In genomic region chr6:39934060-39934757, GRCh38 we compare ENCODE assay signal across 1 cellular context.
A peak's percentile ranks its signal among the peaks of the same experiment; 100 is the strongest.
TF ChIP-seq lines count a peak whose summit lies in the region.

TSS of gene MOCS1 (minus strand) at chr6:39934462. CDS start at chr6:39934417, 45 bp downstream.

TF ChIP-seq in HepG2, 621 proteins besides CTCF, POLR2A, EP300 and RAD21 (continued from another document and continues in another):
- TF ChIP-seq TFDP2 (CRISPR knock-in tag; IDR thresholded peaks at IDR 0.05) (peak; percentile 68), ZSCAN30 (CRISPR knock-in tag; IDR thresholded peaks at IDR 0.05) (no peak), KDM1A (CRISPR knock-in tag; IDR thresholded peaks at IDR 0.05) (no peak), ZNF614 (CRISPR knock-in tag; IDR thresholded peaks at IDR 0.05; ENCODE audit: borderline replicate concordance) (peak; percentile 38; the same call in 1 of the 2 replicates), ZNF790 (CRISPR knock-in tag; IDR thresholded peaks at IDR 0.05; ENCODE audit: borderline replicate concordance) (no peak), RARA (CRISPR knock-in tag; IDR thresholded peaks at IDR 0.05) (peak; percentile 50; the same call in 1 of the 2 replicates), ZBTB44 (CRISPR knock-in tag; IDR thresholded peaks at IDR 0.05) (0 out of 2 replicates have a peak, but pooled peaks have one; percentile 26), ZNF615 (CRISPR knock-in tag; IDR thresholded peaks at IDR 0.05; ENCODE audit: borderline replicate concordance) (no peak), ZSCAN29 (CRISPR knock-in tag; conservative IDR thresholded peaks at IDR 0.05) (no peak), KLF15 (CRISPR knock-in tag; IDR thresholded peaks at IDR 0.05; ENCODE audit: borderline replicate concordance) (peak; percentile 96; the same call in 1 of the 2 replicates), ZBTB39 (CRISPR knock-in tag; IDR thresholded peaks at IDR 0.05) (no peak), ZFP82 (CRISPR knock-in tag; IDR thresholded peaks at IDR 0.05; ENCODE audit: borderline replicate concordance) (no peak), NCOA5 (CRISPR knock-in tag; IDR thresholded peaks at IDR 0.05) (no peak), KMT2A (CRISPR knock-in tag; IDR thresholded peaks at IDR 0.05) (peak; percentile 77), FOXK1 (CRISPR knock-in tag; IDR thresholded peaks at IDR 0.05; ENCODE audit: borderline replicate concordance, low read depth) (peak; percentile 31), HIVEP1 (CRISPR knock-in tag; IDR thresholded peaks at IDR 0.05) (peak; percentile 62; the same call in 1 of the 2 replicates), TSC22D2 (CRISPR knock-in tag; IDR thresholded peaks at IDR 0.05; ENCODE audit: borderline replicate concordance) (peak; percentile 27; the same call in 1 of the 2 replicates), TEAD3 (CRISPR knock-in tag; optimal IDR thresholded peaks at IDR 0.05; ENCODE audit: borderline replicate concordance) (peak; percentile 38), MXD3 (CRISPR knock-in tag; IDR thresholded peaks at IDR 0.05) (peak; percentile 77; the same call in 1 of the 2 replicates), ZNF883 (CRISPR knock-in tag; IDR thresholded peaks at IDR 0.05; ENCODE audit: not compliant biosample characterization) (peak; percentile 79), ZKSCAN1 (IDR thresholded peaks at IDR 0.05; ENCODE audit: low read length) (no peak), GATA4 (IDR thresholded peaks at IDR 0.05; ENCODE audit: borderline replicate concordance, low read depth) (peak; percentile 80), NFE2 (CRISPR knock-in tag; IDR thresholded peaks at IDR 0.05) (no peak), ZNF775 (CRISPR knock-in tag; IDR thresholded peaks at IDR 0.05; ENCODE audit: borderline replicate concordance) (no peak), ZNF879 (CRISPR knock-in tag; IDR thresholded peaks at IDR 0.05) (peak; percentile 82), DBP (CRISPR knock-in tag; IDR thresholded peaks at IDR 0.05; ENCODE audit: not compliant biosample characterization) (no peak), ZNF747 (CRISPR knock-in tag; IDR thresholded peaks at IDR 0.05; ENCODE audit: borderline replicate concordance) (peak; percentile 41; the same call in 1 of the 2 replicates), CSRNP1 (CRISPR knock-in tag; IDR thresholded peaks at IDR 0.05) (peak; percentile 61; the same call in 1 of the 2 replicates), ZNF800 (CRISPR knock-in tag; IDR thresholded peaks at IDR 0.05) (0 out of 2 replicates have a peak, but pooled peaks have one; percentile 31), CEBPG (CRISPR knock-in tag; IDR thresholded peaks at IDR 0.05) (no peak), NRL (CRISPR knock-in tag; IDR thresholded peaks at IDR 0.05; ENCODE audit: borderline replicate concordance) (peak; percentile 60), RXRB (CRISPR knock-in tag; IDR thresholded peaks at IDR 0.05; ENCODE audit: borderline replicate concordance) (peak; percentile 59; the same call in 1 of the 2 replicates), KDM5B (CRISPR knock-in tag; IDR thresholded peaks at IDR 0.05; ENCODE audit: borderline replicate concordance) (peak; percentile 69; the same call in 1 of the 2 replicates), EHMT2 (IDR thresholded peaks at IDR 0.05; ENCODE audit: borderline replicate concordance, low read depth, low read length) (no peak), ZGPAT (CRISPR knock-in tag; IDR thresholded peaks at IDR 0.05) (peak; percentile 88; the same call in 1 of the 2 replicates), ZNF205 (CRISPR knock-in tag; IDR thresholded peaks at IDR 0.05) (0 out of 2 replicates have a peak, but pooled peaks have one; percentile 63), MED13 (CRISPR knock-in tag; IDR thresholded peaks at IDR 0.05) (peak; percentile 66; the same call in 1 of the 2 replicates), SOX6 (IDR thresholded peaks at IDR 0.05) (no peak), SOX6 (CRISPR knock-in tag; IDR thresholded peaks at IDR 0.05) (0 out of 2 replicates have a peak, but pooled peaks have one; percentile 11), ZNF234 (CRISPR knock-in tag; conservative IDR thresholded peaks at IDR 0.05) (no peak), ZNF652 (CRISPR knock-in tag; IDR thresholded peaks at IDR 0.05; ENCODE audit: borderline replicate concordance, low read depth) (no peak), SALL1 (CRISPR knock-in tag; IDR thresholded peaks at IDR 0.05) (peak; percentile 53; the same call in 1 of the 2 replicates), NR2F1 (CRISPR knock-in tag; IDR thresholded peaks at IDR 0.05) (peak; percentile 77 to 86), ARID4A (CRISPR knock-in tag; IDR thresholded peaks at IDR 0.05; ENCODE audit: borderline replicate concordance) (peak; percentile 81; the same call in 1 of the 2 replicates), FOSL2 (CRISPR knock-in tag; IDR thresholded peaks at IDR 0.05) (peak; percentile 28; the same call in 1 of the 2 replicates), ZNF83 (CRISPR knock-in tag; IDR thresholded peaks at IDR 0.05; ENCODE audit: borderline replicate concordance) (0 out of 2 replicates have a peak, but pooled peaks have one; percentile 86), ZFY (CRISPR knock-in tag; IDR thresholded peaks at IDR 0.05) (peak; percentile 85), MXD1 (CRISPR knock-in tag; IDR thresholded peaks at IDR 0.05) (peak; percentile 58; the same call in 1 of the 2 replicates)
